15 cellular contexts compared by ENCODE assay signal in genomic region chr17:27965224-27965623, GRCh38.
DNase-seq lines count a peak whose midpoint lies in the region; TF ChIP-seq lines count a peak whose summit lies in the region.
"Had no signal": no experiment of that assay in that cellular context is flagged by ENCODE, and none has a peak within 500 bp of the region (broad histone marks: within the 10 kb centered on the region; RNA-seq: fewer than 3 reads in every experiment).

No MANE protein-coding gene starts in this region.

- no peak overlapping the region for H3K4me3 ChIP-seq in osteoblast (ENCODE audit: insufficient read depth, low read length)
- H3K4me3 ChIP-seq: BLaER1 treated with 17β-estradiol and CSF1 and Interleukin-3, amounts not matched to agents 10 nM and 100 nM; SK-N-MC had no signal

- no peak overlapping the region for H2AFZ ChIP-seq in osteoblast (ENCODE audit: low read length)

- peaks cover 11% of the 10 kb centered on the region for H3K27me3 Mint-ChIP-seq in nephron progenitor cell (ENCODE audit: low read depth, poor library complexity)

- peaks cover 20% of the 10 kb centered on the region for H3K4me1 Mint-ChIP-seq in nephron progenitor cell
- H3K4me1 Mint-ChIP-seq: CD8-positive, alpha-beta memory T cell had no signal

- no peaks in the 10 kb centered on the region for H3K4me1 ChIP-seq in osteoblast (ENCODE audit: insufficient read depth, low read length)

- H3K27me3 ChIP-seq in osteoblast (ENCODE audit: insufficient read depth, low read length) = peaks cover 9% of the 10 kb centered on the region
- H3K27me3 ChIP-seq: BLaER1 treated with 17β-estradiol and CSF1 and Interleukin-3, amounts not matched to agents 10 nM and 100 nM had no signal

- TF ChIP-seq CTCF in nephron progenitor cell (IDR thresholded peaks at IDR 0.05) (no peak), osteoblast (IDR thresholded peaks at IDR 0.05; ENCODE audit: extremely low read depth, low read depth, low read length) (no peak)

- no peak overlapping the region for H3K27ac ChIP-seq in osteoblast (ENCODE audit: low read depth, low read length)
- H3K27ac ChIP-seq: BLaER1 treated with 17β-estradiol and CSF1 and Interleukin-3, amounts not matched to agents 10 nM and 100 nM; SK-N-MC had no signal

- no peak overlapping the region for H3K4me2 ChIP-seq in osteoblast (ENCODE audit: insufficient read depth, low read length)
- H3K4me2 ChIP-seq: BLaER1 treated with 17β-estradiol and CSF1 and Interleukin-3, amounts not matched to agents 10 nM and 100 nM had no signal

- H3K9me3 Mint-ChIP-seq in nephron progenitor cell = no peaks in the 10 kb centered on the region
- H3K9me3 Mint-ChIP-seq: CD8-positive, alpha-beta memory T cell; H9 had no signal

- H4K20me1 ChIP-seq in osteoblast (ENCODE audit: insufficient read depth, low read length) = no peaks in the 10 kb centered on the region
- H4K20me1 ChIP-seq: BLaER1 treated with 17β-estradiol and CSF1 and Interleukin-3, amounts not matched to agents 10 nM and 100 nM had no signal

- no peaks in the 10 kb centered on the region for H3K36me3 ChIP-seq in osteoblast (ENCODE audit: insufficient read depth, low read length)
- H3K36me3 ChIP-seq: BLaER1 treated with 17β-estradiol and CSF1 and Interleukin-3, amounts not matched to agents 10 nM and 100 nM had no signal

- H3K9me3 ChIP-seq in osteoblast (ENCODE audit: low read depth, low read length) = no peaks in the 10 kb centered on the region
- H3K9me3 ChIP-seq: BLaER1 treated with 17β-estradiol and CSF1 and Interleukin-3, amounts not matched to agents 10 nM and 100 nM had no signal

- H3K4me3 Mint-ChIP-seq in nephron progenitor cell = no peak overlapping the region
- H3K4me3 Mint-ChIP-seq: CD8-positive, alpha-beta memory T cell; H9 had no signal

- no peaks in the 10 kb centered on the region for H3K36me3 Mint-ChIP-seq in nephron progenitor cell (ENCODE audit: low read depth)
- H3K36me3 Mint-ChIP-seq: CD8-positive, alpha-beta memory T cell had no signal

- H3K79me2 ChIP-seq in osteoblast (ENCODE audit: insufficient read depth, low read length) = no peaks in the 10 kb centered on the region

- peak; percentile 34 for DNase-seq in M059J (ENCODE audit: low read depth)
- DNase-seq in glomerular visceral epithelial cell (ENCODE audit: extremely low spot score) = peak; percentile 90
- DNase-seq in nephron progenitor cell = no peak
- no peak for DNase-seq in osteoblast (ENCODE audit: insufficient read length, low spot score, missing footprints)
- no peak for DNase-seq in stimulated activated CD4-positive, alpha-beta T cell treated with anti-CD3 and anti-CD28 coated beads, Interleukin-2, amount 100 ng/mL, for 24 hours
- DNase-seq in NOMO-1 (lab: John Stamatoyannopoulos, UW; ENCODE audit: unreplicated experiment in 2 of 2) = no peak
- no peak for DNase-seq in D341Med (ENCODE audit: low spot score)
- DNase-seq: CD8-positive, alpha-beta memory T cell; DMS79; H9; NCI-H1105; NCI-H2081 treated with DMSO at 0.1 percent for 48 hours; SHP77 had no signal

- peak overlapping the region; percentile 65 for H3K27ac Mint-ChIP-seq in nephron progenitor cell
- H3K27ac Mint-ChIP-seq: CD8-positive, alpha-beta memory T cell had no signal

Comparison
In these comparisons a context has a peak if more than half of its experiments do, and no peak if none do; other contexts are left out.
1. DNase-seq: peak in M059J (single experiment) and glomerular visceral epithelial cell (single experiment); none in nephron progenitor cell (single experiment), osteoblast (single experiment), stimulated activated CD4-positive, alpha-beta T cell treated with anti-CD3 and anti-CD28 coated beads, Interleukin-2, amount 100 ng/mL, for 24 hours (0 of 2), NOMO-1 (0 of 2) and D341Med (single experiment).